29 cellular contexts compared by ENCODE assay signal in genomic region chr1:213200630-213201029, GRCh38.
"Had no signal": no experiment of that assay in that cellular context is flagged by ENCODE, and none has a peak within 500 bp of the region (broad histone marks: within the 10 kb centered on the region; RNA-seq: fewer than 3 reads in every experiment).

No MANE protein-coding gene starts in this region.

- DNase-seq: natural killer cell; occipital lobe; ovary; posterior cingulate gyrus; psoas muscle; right cardiac atrium; right lobe of liver; sigmoid colon; small intestine; stimulated activated CD4-positive, alpha-beta T cell treated with anti-CD3 and anti-CD28 coated beads, Interleukin-15, amount 100 ng/mL, for 24 hours; stimulated activated CD4-positive, alpha-beta T cell treated with anti-CD3 and anti-CD28 coated beads, Interleukin-2, amount 100 ng/mL, for 24 hours; stimulated activated CD4-positive, alpha-beta T cell treated with anti-CD3 and anti-CD28 coated beads, Interleukin-2, amount 100 ng/mL, for 48 hours; stimulated activated CD4-positive, alpha-beta T cell treated with anti-CD3 and anti-CD28 coated beads, Interleukin-4, amount 100 ng/mL, for 24 hours; stimulated activated naive B cell treated with anti-CD40 and anti-IgM and Interleukin-4, amounts not matched to agents 10 μg/mL and 1 μg/mL and 100 μg/mL, for 72 hours; stimulated activated naive CD4-positive, alpha-beta T cell treated with Interleukin-2 at 50 U/mL for 16 hours; stomach; thyroid gland; trophoblast cell; upper lobe of left lung had no signal

- FAIRE-seq: small intestine, urothelium cell line had no signal

- H3K27ac Mint-ChIP-seq: natural killer cell; nephron; neural progenitor cell; progenitor cell of endocrine pancreas; stimulated activated effector memory CD8-positive, alpha-beta T cell treated with anti-CD3 and anti-CD28 coated beads, Interleukin-12 subunit alpha, Interleukin-12 subunit beta, amount 100 ng/mL, for 72 hours; stimulated activated naive B cell treated with anti-CD40 and anti-IgM and Interleukin-4, amounts not matched to agents 10 μg/mL and 1 μg/mL and 100 μg/mL, for 72 hours; stimulated activated naive CD8-positive, alpha-beta T cell treated with anti-CD3 and anti-CD28 coated beads, Interleukin-15, Interleukin-2, amounts not matched to agents 100 ng/mL and 50 ng/mL, for 24 hours had no signal

- H3K4me3 ChIP-seq: neural progenitor cell, ovary, psoas muscle, right lobe of liver, sigmoid colon, stomach, thoracic aorta, thyroid gland, tibial nerve, upper lobe of left lung, vagina had no signal

- H2AFZ ChIP-seq: neural progenitor cell, parathyroid adenoma had no signal

- H3K4me1 Mint-ChIP-seq: nephron; neural progenitor cell; stimulated activated effector memory CD8-positive, alpha-beta T cell treated with anti-CD3 and anti-CD28 coated beads, Interleukin-12 subunit alpha, Interleukin-12 subunit beta, amount 100 ng/mL, for 72 hours; stimulated activated naive B cell treated with anti-CD40 and anti-IgM and Interleukin-4, amounts not matched to agents 10 μg/mL and 1 μg/mL and 100 μg/mL, for 72 hours had no signal

- H3K27ac ChIP-seq: neural progenitor cell, ovary, parathyroid adenoma, psoas muscle, right lobe of liver, sigmoid colon, stomach, thoracic aorta, thyroid gland, tibial nerve, upper lobe of left lung, vagina had no signal

- H3K9ac ChIP-seq: neural progenitor cell, parathyroid adenoma had no signal

- H3K4me1 ChIP-seq: neural progenitor cell, parathyroid adenoma, psoas muscle, right lobe of liver, sigmoid colon, stomach, thyroid gland, tibial nerve, upper lobe of left lung, vagina had no signal

- H3K79me2 ChIP-seq: parathyroid adenoma had no signal

- H3K36me3 ChIP-seq: neural progenitor cell, ovary, right lobe of liver, thyroid gland had no signal

- H3K4me2 ChIP-seq: neural progenitor cell had no signal

- ATAC-seq: natural killer cell; right cardiac atrium; stimulated activated effector memory CD8-positive, alpha-beta T cell treated with anti-CD3 and anti-CD28 coated beads, Interleukin-12 subunit alpha, Interleukin-12 subunit beta, amount 100 ng/mL, for 72 hours; stimulated activated naive B cell treated with anti-CD40 and anti-IgM and Interleukin-4, amounts not matched to agents 10 μg/mL and 1 μg/mL and 100 μg/mL, for 72 hours had no signal

- H3K27me3 ChIP-seq: neural progenitor cell, ovary, right lobe of liver, sigmoid colon, stomach, thyroid gland, tibial nerve, upper lobe of left lung, vagina had no signal

- H3K9me3 ChIP-seq: ovary, psoas muscle, right lobe of liver, thyroid gland had no signal

- H3K27me3 Mint-ChIP-seq: progenitor cell of endocrine pancreas; stimulated activated naive B cell treated with anti-CD40 and anti-IgM and Interleukin-4, amounts not matched to agents 10 μg/mL and 1 μg/mL and 100 μg/mL, for 72 hours; stimulated activated naive CD8-positive, alpha-beta T cell treated with anti-CD3 and anti-CD28 coated beads, Interleukin-15, Interleukin-2, amounts not matched to agents 100 ng/mL and 50 ng/mL, for 24 hours had no signal

- H3K4me3 Mint-ChIP-seq: natural killer cell; nephron; neural progenitor cell; stimulated activated effector memory CD8-positive, alpha-beta T cell treated with anti-CD3 and anti-CD28 coated beads, Interleukin-12 subunit alpha, Interleukin-12 subunit beta, amount 100 ng/mL, for 72 hours; stimulated activated naive B cell treated with anti-CD40 and anti-IgM and Interleukin-4, amounts not matched to agents 10 μg/mL and 1 μg/mL and 100 μg/mL, for 72 hours; stimulated activated naive CD8-positive, alpha-beta T cell treated with anti-CD3 and anti-CD28 coated beads, Interleukin-15, Interleukin-2, amounts not matched to agents 100 ng/mL and 50 ng/mL, for 24 hours had no signal
